In genomic region chr18:31316974-31317373, GRCh38 we compare ENCODE assay signal across 30 cellular contexts. TPM values are rescaled to one million over a fixed set of nuclear protein-coding genes. Genes with fewer than 3 reads are reported as not detected.
A peak's percentile ranks its signal among the peaks of the same experiment; 100 is the strongest.
DNase-seq lines count a peak whose midpoint lies in the region; ATAC-seq, FAIRE-seq and TF ChIP-seq lines count a peak whose summit lies in the region.
"Had no signal": no experiment of that assay in that cellular context is flagged by ENCODE, and none has a peak within 500 bp of the region (broad histone marks: within the 10 kb centered on the region; RNA-seq: fewer than 3 reads in every experiment).

No MANE protein-coding gene starts in this region.

- H2AFZ ChIP-seq in keratinocyte (ENCODE audit: control insufficient read depth, low read length) = peak overlapping the region; percentile 62

- no peak overlapping the region for H3K4me3 Mint-ChIP-seq in Caco-2 (ENCODE audit: unreplicated experiment)
- H3K4me3 Mint-ChIP-seq: CD14-positive monocyte; CD4-positive, alpha-beta T cell; CD8-positive, alpha-beta memory T cell; GM23338; H9; HFFc6 had no signal

- DNase-seq in Right ventricle myocardium inferior (ENCODE audit: missing footprints) (no peak), left cardiac atrium (no peak), right cardiac atrium (no peak), right atrium auricular region (ENCODE audit: low spot score) (no peak), keratinocyte (ENCODE audit: low read depth, low spot score) (no peak), suprapubic skin (ENCODE audit: low spot score in 2 of 2) (no peak), adrenal gland (no peak), Caco-2 (no peak)
- DNase-seq: 8988T; ACHN; AML-193; BE2C; Calu3; CD4-positive, alpha-beta T cell; CD8-positive, alpha-beta memory T cell; DMS53; DMS79 treated with DMSO at 0.1 percent for 48 hours; GF-D8; H9; HFFc6 had no signal

- no peaks in the 10 kb centered on the region for H3K27me3 ChIP-seq in right cardiac atrium (ENCODE audit: control insufficient read depth, insufficient read depth)
- H3K27me3 ChIP-seq in right atrium auricular region = no peaks in the 10 kb centered on the region
- no peaks in the 10 kb centered on the region for H3K27me3 ChIP-seq in keratinocyte (ENCODE audit: control insufficient read depth, extremely low read depth, insufficient read depth, low read length)
- H3K27me3 ChIP-seq in suprapubic skin = no peaks in the 10 kb centered on the region
- H3K27me3 ChIP-seq in adrenal gland = no peaks in the 10 kb centered on the region
- H3K27me3 ChIP-seq in Caco-2 (replicated peaks; ENCODE audit: control insufficient read depth, insufficient read depth, low read length) = no peaks in the 10 kb centered on the region
- H3K27me3 ChIP-seq: BE2C; BLaER1 treated with 17β-estradiol and CSF1 and Interleukin-3, amounts not matched to agents 10 nM and 100 nM had no signal

- H3K36me3 ChIP-seq in right atrium auricular region (no peaks in the 10 kb centered on the region), keratinocyte (ENCODE audit: control insufficient read depth in 2 of 2, extremely low read depth in 1 of 2, insufficient read depth in 2 of 2, low read length in 2 of 2) (no peaks in the 10 kb centered on the region), suprapubic skin (no peaks in the 10 kb centered on the region), adrenal gland (replicated peaks in 1 of 2) (no peaks in the 10 kb centered on the region), Caco-2 (ENCODE audit: control insufficient read depth, insufficient read depth, low read length) (no peaks in the 10 kb centered on the region)
- H3K36me3 ChIP-seq: BE2C; BLaER1 treated with 17β-estradiol and CSF1 and Interleukin-3, amounts not matched to agents 10 nM and 100 nM had no signal

- no peaks in the 10 kb centered on the region for H3K9me3 Mint-ChIP-seq in Caco-2 (ENCODE audit: unreplicated experiment)
- H3K9me3 Mint-ChIP-seq: CD4-positive, alpha-beta T cell; GM23338 had no signal

- H3K27ac Mint-ChIP-seq in Caco-2 (ENCODE audit: unreplicated experiment) = no peak overlapping the region
- H3K27ac Mint-ChIP-seq: CD14-positive monocyte; CD4-positive, alpha-beta T cell; CD8-positive, alpha-beta memory T cell; GM23338; H9; HFFc6 had no signal

- ATAC-seq in Right ventricle myocardium inferior (peak; percentile 44), left cardiac atrium (no peak), right cardiac atrium (peak; percentile 49 to 68)
- ATAC-seq: A549, GM23338, HCT116 had no signal

- BruUV-seq in Caco-2 (replicated peaks; lab: Mats Ljungman, UMichigan) = no TSS peak

- H4K20me1 ChIP-seq in keratinocyte (ENCODE audit: control insufficient read depth, extremely low read depth, insufficient read depth, low read length) = no peaks in the 10 kb centered on the region
- H4K20me1 ChIP-seq: BLaER1 treated with 17β-estradiol and CSF1 and Interleukin-3, amounts not matched to agents 10 nM and 100 nM had no signal

- H3K27me3 Mint-ChIP-seq in Caco-2 (ENCODE audit: insufficient read depth, unreplicated experiment) = no peaks in the 10 kb centered on the region
- H3K27me3 Mint-ChIP-seq: CD4-positive, alpha-beta T cell; CD8-positive, alpha-beta memory T cell had no signal

- H3K4me1 ChIP-seq in right cardiac atrium (ENCODE audit: control insufficient read depth, insufficient read depth, low read length) (no peaks in the 10 kb centered on the region), right atrium auricular region (no peaks in the 10 kb centered on the region), keratinocyte (ENCODE audit: control insufficient read depth, extremely low read depth, insufficient read depth, low read length) (peaks cover 21% of the 10 kb centered on the region), suprapubic skin (peaks cover 7% of the 10 kb centered on the region), adrenal gland (replicated peaks in 1 of 2) (no peaks in the 10 kb centered on the region), Caco-2 (no peaks in the 10 kb centered on the region)
- H3K4me1 ChIP-seq: A549; BE2C; BLaER1 treated with 17β-estradiol and CSF1 and Interleukin-3, amounts not matched to agents 10 nM and 100 nM had no signal

- no peak overlapping the region for H3K9ac ChIP-seq in keratinocyte (ENCODE audit: control insufficient read depth, extremely low read depth, insufficient read depth, low read length)
- H3K9ac ChIP-seq: BLaER1 treated with 17β-estradiol and CSF1 and Interleukin-3, amounts not matched to agents 10 nM and 100 nM had no signal

- dilution Hi-C loops in keratinocyte (cut with MboI; ENCODE audit: extremely low pct_ligation_motif_present, low sequenced_read_pairs) = no loop called here

- 39% methylated on average over 4 of the region's 4 CpGs for WGBS in right cardiac atrium
- 48% methylated on average over 4 of the region's 4 CpGs for WGBS in suprapubic skin
- WGBS in adrenal gland, 4 donors = 52 to 56% (median 55%) methylated on average over 4 of the region's 4 CpGs

- POLR2A ChIA-PET in Caco-2 (lab: Charles Lee) = no interaction called here

- H3K4me1 Mint-ChIP-seq in Caco-2 (ENCODE audit: low read depth, unreplicated experiment) = no peaks in the 10 kb centered on the region
- H3K4me1 Mint-ChIP-seq: CD14-positive monocyte; CD8-positive, alpha-beta memory T cell had no signal

- TF ChIP-seq EP300 in suprapubic skin (IDR thresholded peaks at IDR 0.05) = no peak

- no peaks in the 10 kb centered on the region for H3K9me1 ChIP-seq in keratinocyte (ENCODE audit: control insufficient read depth, extremely low read depth, insufficient read depth, low read length)

- no peak for TF ChIP-seq CTCF in right atrium auricular region (IDR thresholded peaks at IDR 0.05)
- TF ChIP-seq CTCF in keratinocyte (optimal IDR thresholded peaks at IDR 0.05 in 1 of 3, IDR thresholded peaks at IDR 0.05 in 1 of 3, conservative IDR thresholded peaks at IDR 0.05 in 1 of 3; ENCODE audit: extremely low read depth in 1 of 3, insufficient read depth in 2 of 3, low read length in 3 of 3) = no peak
- TF ChIP-seq CTCF in suprapubic skin (IDR thresholded peaks at IDR 0.05) = no peak
- no peak for TF ChIP-seq CTCF in adrenal gland (IDR thresholded peaks at IDR 0.05)
- TF ChIP-seq CTCF in Caco-2 (IDR thresholded peaks at IDR 0.05; ENCODE audit: insufficient read depth in 1 of 2, low read depth in 1 of 2, low read length in 1 of 2, severe bottlenecking in 1 of 2, unreplicated experiment in 1 of 2) = no peak

- no peak overlapping the region for H3K4me2 ChIP-seq in keratinocyte (ENCODE audit: control insufficient read depth, extremely low read depth, insufficient read depth, low read depth, low read length)
- H3K4me2 ChIP-seq: A549; BLaER1 treated with 17β-estradiol and CSF1 and Interleukin-3, amounts not matched to agents 10 nM and 100 nM; GM23338 had no signal

- H3K36me3 Mint-ChIP-seq in Caco-2 (ENCODE audit: insufficient read depth, unreplicated experiment) = no peaks in the 10 kb centered on the region
- H3K36me3 Mint-ChIP-seq: CD14-positive monocyte; CD8-positive, alpha-beta memory T cell had no signal

- TF ChIP-seq POLR2A in suprapubic skin (IDR thresholded peaks at IDR 0.05) (no peak), adrenal gland (IDR thresholded peaks at IDR 0.05) (no peak)

- CTCF ChIA-PET in Caco-2 (lab: Charles Lee) = no interaction called here

- H3K27ac ChIP-seq in right cardiac atrium (ENCODE audit: low read length) (no peak overlapping the region), right atrium auricular region (no peak overlapping the region), keratinocyte (ENCODE audit: control insufficient read depth, insufficient read depth, low read length) (no peak overlapping the region), suprapubic skin (peak overlapping the region; percentile 76), adrenal gland (no peak overlapping the region)
- H3K27ac ChIP-seq: A549; BLaER1 treated with 17β-estradiol and CSF1 and Interleukin-3, amounts not matched to agents 10 nM and 100 nM had no signal

- H3K79me2 ChIP-seq in keratinocyte (ENCODE audit: control insufficient read depth, insufficient read depth, low read length) = no peaks in the 10 kb centered on the region

- no peaks in the 10 kb centered on the region for H3K9me3 ChIP-seq in right cardiac atrium (ENCODE audit: control insufficient read depth, low read length)
- H3K9me3 ChIP-seq in right atrium auricular region = no peaks in the 10 kb centered on the region
- no peaks in the 10 kb centered on the region for H3K9me3 ChIP-seq in keratinocyte (ENCODE audit: control insufficient read depth, low read depth, low read length)
- no peaks in the 10 kb centered on the region for H3K9me3 ChIP-seq in suprapubic skin
- no peaks in the 10 kb centered on the region for H3K9me3 ChIP-seq in adrenal gland (replicated peaks in 1 of 3)
- H3K9me3 ChIP-seq in Caco-2 = no peaks in the 10 kb centered on the region
- H3K9me3 ChIP-seq: A549; BE2C; BLaER1 treated with 17β-estradiol and CSF1 and Interleukin-3, amounts not matched to agents 10 nM and 100 nM had no signal

- intact Hi-C loops in Right ventricle myocardium inferior (cut with DNase I) = no loop called here
- intact Hi-C loops in left cardiac atrium (cut with DNase I) = no loop called here
- intact Hi-C loops in right cardiac atrium (cut with DNase I) = no loop called here
- intact Hi-C loops in adrenal gland (cut with DNase I) = no loop called here
- intact Hi-C loops in Caco-2 (cut with micrococcal nuclease; ENCODE audit: unreplicated experiment) = no loop called here

- FAIRE-seq in keratinocyte (lab: Jason Lieb, UNC) = no peak
- FAIRE-seq: A549, GM12891, GM18507 had no signal

- no peak overlapping the region for H3K4me3 ChIP-seq in right cardiac atrium (ENCODE audit: low read length)
- peak overlapping the region in 1 of 2 donors; percentile 4 for H3K4me3 ChIP-seq in right atrium auricular region
- no peak overlapping the region for H3K4me3 ChIP-seq in keratinocyte (ENCODE audit: control insufficient read depth in 2 of 3, extremely low read depth in 1 of 3, insufficient read depth in 2 of 3, low read depth in 1 of 3, low read length in 3 of 3)
- no peak overlapping the region for H3K4me3 ChIP-seq in suprapubic skin
- no peak overlapping the region for H3K4me3 ChIP-seq in adrenal gland
- H3K4me3 ChIP-seq in Caco-2 (ENCODE audit: low read depth, low read length) = no peak overlapping the region
- H3K4me3 ChIP-seq: A549; BLaER1 treated with 17β-estradiol and CSF1 and Interleukin-3, amounts not matched to agents 10 nM and 100 nM; GM23338 had no signal

RNA-seq across cellular contexts. Expression of gene DSG1, which starts 1.0 kb away (rescaled TPM):
- total RNA-seq in Right ventricle myocardium inferior (0.68 TPM), left cardiac atrium (1 to 10 TPM; 2.0 to 3.6 TPM), right cardiac atrium (1 to 10 TPM in 3 of 4 donors, under 1 TPM in 1; 0.89 to 4.3 (median 2.3) TPM), right atrium auricular region (1 to 10 TPM; 4.2 to 4.7 TPM), suprapubic skin (1,000 to 10,000 TPM in 3 of 4 donors, 100 to 1,000 TPM in 1; 693 to 1,832 (median 1,713) TPM), adrenal gland (not detected), Caco-2 (2022) (not detected in 2 replicates)
- polyA plus RNA-seq in right cardiac atrium (0.34 TPM), keratinocyte (9.8 to 68.0 TPM (median 27.6 TPM) in 3 replicates), adrenal gland (under 1 TPM in 1 of 3 donors, not detected in 2; 0.03 TPM)
- polyA plus RNA-seq in keratinocyte (2011; ENCODE audit: low read depth) = 148 TPM
- polyA plus RNA-seq in keratinocyte (2011; cell fraction: cytosol; rRNA removed) = 10.1 and 12.5 TPM in 2 replicates
- polyA plus RNA-seq in keratinocyte (2011; cell fraction: nucleus; rRNA removed) = 48.6 and 57.9 TPM in 2 replicates
- 9.5 and 161 TPM in 2 replicates for polyA plus RNA-seq in keratinocyte (2012; ENCODE audit: low replicate concordance)
- 36.7 to 204 TPM (median 92.3 TPM) in 3 replicates for polyA minus RNA-seq in keratinocyte
- polyA minus RNA-seq in keratinocyte (2011; cell fraction: cytosol; rRNA and poly(A)+ RNA removed) = 16.3 TPM
- 72.0 and 105 TPM in 2 replicates for polyA minus RNA-seq in keratinocyte (2011; cell fraction: nucleus; rRNA and poly(A)+ RNA removed)
- total RNA-seq: Calu3; CD4-positive, alpha-beta T cell; CD8-positive, alpha-beta memory T cell; Daoy; G401; GM23338; H4; H9; HFFc6 had no signal
- polyA plus RNA-seq: A549; CD14-positive monocyte; CD8-positive, alpha-beta memory T cell; GM23338 had no signal

RNA-seq across cellular contexts. Expression of gene DSG4, which starts 59.6 kb away (rescaled TPM):
- total RNA-seq in Right ventricle myocardium inferior = not detected
- total RNA-seq in left cardiac atrium = not detected
- not detected for total RNA-seq in right cardiac atrium
- not detected for polyA plus RNA-seq in right cardiac atrium
- not detected for total RNA-seq in right atrium auricular region
- polyA plus RNA-seq in keratinocyte = 0.18 to 0.50 TPM (median 0.19 TPM) in 3 replicates
- polyA plus RNA-seq in keratinocyte (2011; ENCODE audit: low read depth) = 1.3 TPM
- 0.06 and 0.12 TPM in 2 replicates for polyA plus RNA-seq in keratinocyte (2011; cell fraction: cytosol; rRNA removed)
- polyA plus RNA-seq in keratinocyte (2011; cell fraction: nucleus; rRNA removed) = 0.63 and 1.0 TPM in 2 replicates
- polyA plus RNA-seq in keratinocyte (2012; ENCODE audit: low replicate concordance) = 0.30 and 0.48 TPM in 2 replicates
- 0.42 to 0.66 TPM (median 0.59 TPM) in 3 replicates for polyA minus RNA-seq in keratinocyte
- polyA minus RNA-seq in keratinocyte (2011; cell fraction: cytosol; rRNA and poly(A)+ RNA removed) = not detected
- polyA minus RNA-seq in keratinocyte (2011; cell fraction: nucleus; rRNA and poly(A)+ RNA removed) = 1.6 and 2.0 TPM in 2 replicates
- 10 to 100 TPM in 1 of 4 donors, 1 to 10 TPM in 2, under 1 TPM in 1; 0.89 to 20.9 (median 2.5) TPM for total RNA-seq in suprapubic skin
- total RNA-seq in adrenal gland = not detected
- polyA plus RNA-seq in adrenal gland = not detected
- total RNA-seq in Caco-2 (2022) = not detected in 2 replicates
- total RNA-seq: Calu3; CD4-positive, alpha-beta T cell; CD8-positive, alpha-beta memory T cell; Daoy; G401; GM23338; H4; H9; HFFc6 had no signal
- polyA plus RNA-seq: CD14-positive monocyte; CD8-positive, alpha-beta memory T cell; GM23338 had no signal

Comparison
In these comparisons a context has a peak if more than half of its experiments do, and no peak if none do; other contexts are left out.
1. ATAC-seq: peak in Right ventricle myocardium inferior (single experiment) and right cardiac atrium (2 of 2); none in left cardiac atrium (0 of 2).
2. RNA of gene DSG1, which starts 1.0 kb away (total RNA-seq): 693 to 1,832 TPM in suprapubic skin; 4.2 to 4.7 TPM in right atrium auricular region, 2.0 to 3.6 TPM in left cardiac atrium, 0.89 to 4.3 TPM in right cardiac atrium, 0.68 TPM in Right ventricle myocardium inferior (single experiment), not detected in Caco-2 and not detected in adrenal gland; every median in the first group is over 100 times any median in the second.